Comparison of ENCODE assay signal across 23 cellular contexts in the genomic region with DNA sequence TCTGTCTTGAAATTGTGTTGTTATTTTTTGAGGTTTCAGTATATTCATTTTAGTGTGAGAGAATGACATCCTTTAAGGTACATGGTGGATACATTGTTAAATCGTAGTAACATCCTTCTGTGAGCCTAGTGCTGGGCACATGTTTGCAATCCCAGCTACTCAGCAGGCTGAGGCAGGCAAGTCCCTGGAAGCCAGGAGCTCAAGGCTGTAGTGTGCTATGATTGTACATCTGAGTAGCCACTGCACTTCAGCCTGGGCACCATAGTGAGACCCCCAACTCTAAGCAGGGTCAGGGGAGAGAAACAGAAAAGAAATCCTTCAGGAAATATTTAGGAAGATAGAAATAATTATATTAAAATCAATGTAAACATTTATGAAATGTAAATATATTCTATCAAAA.
"Had no signal": no experiment of that assay in that cellular context is flagged by ENCODE, and none has a peak within 500 bp of the region (broad histone marks: within the 10 kb centered on the region; RNA-seq: fewer than 3 reads in every experiment).

No MANE protein-coding gene starts in this region.

- H3K4me1 ChIP-seq: left ventricle myocardium inferior, pancreas, prostate gland, sigmoid colon, tibial nerve, vagina had no signal

- H3K27ac ChIP-seq: left ventricle myocardium inferior, pancreas, prostate gland, sigmoid colon, spleen, tibial nerve, vagina had no signal

- H3K4me3 ChIP-seq: left ventricle myocardium inferior, mucosa of descending colon, pancreas, prostate gland, sigmoid colon, spleen, tibial nerve, vagina had no signal

- DNase-seq: islet precursor cell; left ventricle myocardium inferior; midbrain; mucosa of descending colon; naive thymus-derived CD4-positive, alpha-beta T cell; pancreas; posterior cingulate gyrus; retina; right cardiac atrium; sigmoid colon; small intestine; spleen; stimulated activated CD4-positive, alpha-beta T cell treated with anti-CD3 and anti-CD28 coated beads, Interleukin-4, amount 100 ng/mL, for 24 hours; stimulated activated naive CD4-positive, alpha-beta T cell treated with Interleukin-2 at 50 U/mL for 16 hours; stimulated activated naive CD8-positive, alpha-beta T cell treated with anti-CD3 and anti-CD28 coated beads, Interleukin-15, amount 100 ng/mL, for 72 hours; substantia nigra had no signal

- FAIRE-seq: pancreas, small intestine had no signal

- H3K27me3 Mint-ChIP-seq: memory B cell; naive thymus-derived CD4-positive, alpha-beta T cell; natural killer cell treated with Interleukin-12 subunit alpha and Interleukin-12 subunit beta and Interleukin-15 and Interleukin-18, amount 100 ng/mL, for 72 hours; stimulated activated naive CD8-positive, alpha-beta T cell treated with anti-CD3 and anti-CD28 coated beads, Interleukin-15, amount 100 ng/mL, for 72 hours; type B pancreatic cell had no signal

- H3K27ac Mint-ChIP-seq: memory B cell; natural killer cell treated with Interleukin-12 subunit alpha and Interleukin-12 subunit beta and Interleukin-15 and Interleukin-18, amount 100 ng/mL, for 72 hours; stimulated activated naive CD8-positive, alpha-beta T cell treated with anti-CD3 and anti-CD28 coated beads, Interleukin-15, amount 100 ng/mL, for 72 hours; type B pancreatic cell had no signal

- ATAC-seq: mucosa of descending colon; naive thymus-derived CD4-positive, alpha-beta T cell; natural killer cell treated with Interleukin-12 subunit alpha and Interleukin-12 subunit beta and Interleukin-15 and Interleukin-18, amount 100 ng/mL, for 72 hours; pancreas; right cardiac atrium; stimulated activated effector memory CD8-positive, alpha-beta T cell treated with anti-CD3 and anti-CD28 coated beads, Interleukin-12 subunit alpha, Interleukin-12 subunit beta, amount 100 ng/mL, for 72 hours; stimulated activated naive CD8-positive, alpha-beta T cell treated with anti-CD3 and anti-CD28 coated beads, Interleukin-15, amount 100 ng/mL, for 72 hours had no signal

- H3K9me3 Mint-ChIP-seq: natural killer cell treated with Interleukin-12 subunit alpha and Interleukin-12 subunit beta and Interleukin-15 and Interleukin-18, amount 100 ng/mL, for 72 hours; type B pancreatic cell had no signal

- H3K9me3 ChIP-seq: left ventricle myocardium inferior, mucosa of descending colon, pancreas, prostate gland, sigmoid colon, tibial nerve, vagina had no signal

- H3K36me3 ChIP-seq: left ventricle myocardium inferior, pancreas, prostate gland, sigmoid colon, vagina had no signal

- H3K4me3 Mint-ChIP-seq: memory B cell; natural killer cell treated with Interleukin-12 subunit alpha and Interleukin-12 subunit beta and Interleukin-15 and Interleukin-18, amount 100 ng/mL, for 72 hours; stimulated activated effector memory CD8-positive, alpha-beta T cell treated with anti-CD3 and anti-CD28 coated beads, Interleukin-12 subunit alpha, Interleukin-12 subunit beta, amount 100 ng/mL, for 72 hours; stimulated activated naive CD8-positive, alpha-beta T cell treated with anti-CD3 and anti-CD28 coated beads, Interleukin-15, amount 100 ng/mL, for 72 hours; type B pancreatic cell had no signal

- H3K27me3 ChIP-seq: pancreas, sigmoid colon, spleen, tibial nerve, vagina had no signal
